2 cellular contexts compared by ENCODE assay signal in the genomic region with DNA sequence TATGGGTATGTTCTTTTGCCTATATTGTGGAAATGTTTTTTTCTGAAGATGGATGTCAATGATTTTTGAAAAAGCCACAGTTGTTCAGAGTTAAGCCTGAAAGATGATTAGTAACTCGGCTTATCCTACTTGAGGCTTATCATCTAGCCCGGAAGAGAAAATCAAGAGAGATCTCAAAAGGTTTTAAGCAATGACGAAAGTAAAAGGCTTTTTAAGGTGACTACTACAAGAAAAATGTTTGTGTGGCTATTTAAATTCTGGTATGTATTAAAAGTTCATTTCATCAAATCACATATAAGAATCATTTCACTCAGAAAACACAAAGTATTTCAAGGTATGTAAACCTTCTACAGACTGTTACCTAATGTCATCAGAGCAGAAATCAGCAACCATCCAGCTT.
TF ChIP-seq lines count a peak whose summit lies in the region.

No MANE protein-coding gene starts in this region.

TF ChIP-seq in SK-N-SH treated with all-trans-retinoic acid at 6 μM for 48 hours, 23 proteins besides CTCF, POLR2A, EP300 and RAD21:
- TF ChIP-seq ISL1 (CRISPR knock-in tag; IDR thresholded peaks at IDR 0.05) (peak; percentile 81), ARNTL (CRISPR knock-in tag; IDR thresholded peaks at IDR 0.05; ENCODE audit: borderline replicate concordance, low read depth) (no peak)

TF ChIP-seq in SK-N-SH, 30 proteins besides CTCF, POLR2A, EP300 and RAD21 (continued from another document):
- TF ChIP-seq TEAD4 (IDR thresholded peaks at IDR 0.05; ENCODE audit: borderline replicate concordance, insufficient read depth) = no peak
- TF ChIP-seq, protein P1, sequence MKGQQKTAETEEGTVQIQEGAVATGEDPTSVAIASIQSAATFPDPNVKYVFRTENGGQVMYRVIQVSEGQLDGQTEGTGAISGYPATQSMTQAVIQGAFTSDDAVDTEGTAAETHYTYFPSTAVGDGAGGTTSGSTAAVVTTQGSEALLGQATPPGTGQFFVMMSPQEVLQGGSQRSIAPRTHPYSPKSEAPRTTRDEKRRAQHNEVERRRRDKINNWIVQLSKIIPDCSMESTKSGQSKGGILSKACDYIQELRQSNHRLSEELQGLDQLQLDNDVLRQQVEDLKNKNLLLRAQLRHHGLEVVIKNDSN (IDR thresholded peaks at IDR 0.05; ENCODE audit: borderline replicate concordance, low read depth) = no peak
- no peak for TF ChIP-seq RCOR1 (IDR thresholded peaks at IDR 0.05; ENCODE audit: low read length)
- TF ChIP-seq ELF1 (IDR thresholded peaks at IDR 0.05) = no peak
- TF ChIP-seq, protein P2, sequence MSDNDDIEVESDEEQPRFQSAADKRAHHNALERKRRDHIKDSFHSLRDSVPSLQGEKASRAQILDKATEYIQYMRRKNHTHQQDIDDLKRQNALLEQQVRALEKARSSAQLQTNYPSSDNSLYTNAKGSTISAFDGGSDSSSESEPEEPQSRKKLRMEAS (IDR thresholded peaks at IDR 0.05; ENCODE audit: low read depth) = no peak
- no peak for TF ChIP-seq JUND (IDR thresholded peaks at IDR 0.05)
- TF ChIP-seq, protein P3, sequence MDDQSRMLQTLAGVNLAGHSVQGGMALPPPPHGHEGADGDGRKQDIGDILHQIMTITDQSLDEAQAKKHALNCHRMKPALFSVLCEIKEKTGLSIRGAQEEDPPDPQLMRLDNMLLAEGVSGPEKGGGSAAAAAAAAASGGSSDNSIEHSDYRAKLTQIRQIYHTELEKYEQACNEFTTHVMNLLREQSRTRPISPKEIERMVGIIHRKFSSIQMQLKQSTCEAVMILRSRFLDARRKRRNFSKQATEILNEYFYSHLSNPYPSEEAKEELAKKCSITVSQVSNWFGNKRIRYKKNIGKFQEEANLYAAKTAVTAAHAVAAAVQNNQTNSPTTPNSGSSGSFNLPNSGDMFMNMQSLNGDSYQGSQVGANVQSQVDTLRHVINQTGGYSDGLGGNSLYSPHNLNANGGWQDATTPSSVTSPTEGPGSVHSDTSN (IDR thresholded peaks at IDR 0.05) = no peak
- no peak for TF ChIP-seq NRF1 (IDR thresholded peaks at IDR 0.05; ENCODE audit: low read depth, low read length)
TF ChIP-seq in SK-N-SH: peak in this region for 0.
